In genomic region chr9:88813810-88814209, GRCh38 we compare ENCODE assay signal across 27 cellular contexts.
"Had no signal": no experiment of that assay in that cellular context is flagged by ENCODE, and none has a peak within 500 bp of the region (broad histone marks: within the 10 kb centered on the region; RNA-seq: fewer than 3 reads in every experiment).

No MANE protein-coding gene starts in this region.

- ATAC-seq: activated T-cell treated with anti-CD3 and anti-CD28 coated beads, Interleukin-2, amount 50 U/mL, for 72 hours; left colon; naive thymus-derived CD4-positive, alpha-beta T cell had no signal

- H3K27ac Mint-ChIP-seq: activated naive CD4-positive, alpha-beta T cell treated with anti-CD3 and anti-CD28 coated beads, Interleukin-2, amount 10 ng/mL, durations not matched to agents 7 days and 5 days; activated naive CD8-positive, alpha-beta T cell treated with anti-CD3 and anti-CD28 coated beads, Interleukin-2, amount 10 ng/mL, durations not matched to agents 7 days and 5 days; activated T-cell treated with anti-CD3 and anti-CD28 coated beads, Interleukin-2, amount 50 U/mL, for 72 hours; immature natural killer cell; naive thymus-derived CD4-positive, alpha-beta T cell; T-helper 1 cell treated with Interleukin-12 subunit alpha and Interleukin-12 subunit beta and Interleukin-4 antibody, amounts not matched to agents 30 μg/mL and 1 μg/mL, for 36 hours had no signal

- H3K4me1 ChIP-seq: testis, uterus had no signal

- H3K9ac ChIP-seq: neural progenitor cell had no signal

- H3K36me3 ChIP-seq: gastroesophageal sphincter, neural progenitor cell, right atrium auricular region, spleen, uterus had no signal

- H3K4me2 ChIP-seq: neural progenitor cell had no signal

- H3K4me3 ChIP-seq: gastroesophageal sphincter, neural progenitor cell, right atrium auricular region, spleen, testis, uterus had no signal

- H3K4me3 Mint-ChIP-seq: activated naive CD4-positive, alpha-beta T cell treated with anti-CD3 and anti-CD28 coated beads, Interleukin-2, amount 10 ng/mL, durations not matched to agents 7 days and 5 days; activated naive CD8-positive, alpha-beta T cell treated with anti-CD3 and anti-CD28 coated beads, Interleukin-2, amount 10 ng/mL, durations not matched to agents 7 days and 5 days; activated T-cell treated with anti-CD3 and anti-CD28 coated beads, Interleukin-2, amount 50 U/mL, for 72 hours; central memory CD8-positive, alpha-beta T cell; immature natural killer cell; naive thymus-derived CD4-positive, alpha-beta T cell; neural progenitor cell; T-helper 1 cell treated with Interleukin-12 subunit alpha and Interleukin-12 subunit beta and Interleukin-4 antibody, amounts not matched to agents 30 μg/mL and 1 μg/mL, for 36 hours had no signal

- DNase-seq: activated CD4-positive, alpha-beta T cell treated with anti-CD3 and anti-CD28 coated beads for 4 hours; activated CD4-positive, alpha-beta T cell treated with anti-CD3 and anti-CD28 coated beads, Interleukin-2, amount 50 U/mL, for 4 hours; activated effector memory CD4-positive, alpha-beta T cell treated with Interleukin-2 at 50 U/mL for 16 hours; activated naive CD4-positive, alpha-beta T cell treated with anti-CD3 and anti-CD28 coated beads, Interleukin-2, amount 10 ng/mL, durations not matched to agents 7 days and 5 days; activated naive CD8-positive, alpha-beta T cell treated with anti-CD3 and anti-CD28 coated beads, Interleukin-2, amount 10 ng/mL, durations not matched to agents 7 days and 5 days; activated T-cell treated with anti-CD3 and anti-CD28 coated beads for 4 hours; activated T-cell treated with anti-CD3 and anti-CD28 coated beads, Interleukin-2, amount 50 U/mL, for 72 hours; dermis blood vessel endothelial cell; effector CD8-positive, alpha-beta T cell; immature natural killer cell; kidney; left colon; midbrain; naive thymus-derived CD4-positive, alpha-beta T cell; spleen; stimulated activated naive CD4-positive, alpha-beta T cell treated with Interleukin-2 at 50 U/mL for 16 hours; SW 1271; T-helper 9 cell; testis; trophoblast cell had no signal

- H3K36me3 Mint-ChIP-seq: activated naive CD4-positive, alpha-beta T cell treated with anti-CD3 and anti-CD28 coated beads, Interleukin-2, amount 10 ng/mL, durations not matched to agents 7 days and 5 days; activated naive CD8-positive, alpha-beta T cell treated with anti-CD3 and anti-CD28 coated beads, Interleukin-2, amount 10 ng/mL, durations not matched to agents 7 days and 5 days; immature natural killer cell; naive thymus-derived CD4-positive, alpha-beta T cell; neural progenitor cell had no signal

- H3K4me1 Mint-ChIP-seq: activated naive CD4-positive, alpha-beta T cell treated with anti-CD3 and anti-CD28 coated beads, Interleukin-2, amount 10 ng/mL, durations not matched to agents 7 days and 5 days; activated naive CD8-positive, alpha-beta T cell treated with anti-CD3 and anti-CD28 coated beads, Interleukin-2, amount 10 ng/mL, durations not matched to agents 7 days and 5 days; central memory CD8-positive, alpha-beta T cell; immature natural killer cell had no signal

- H2AFZ ChIP-seq: neural progenitor cell had no signal

- H3K27ac ChIP-seq: neural progenitor cell, spleen, testis, uterus, VCaP had no signal

- H3K9me3 ChIP-seq: gastroesophageal sphincter, right atrium auricular region, spleen, testis, uterus had no signal

- H3K27me3 ChIP-seq: gastroesophageal sphincter, neural progenitor cell, right atrium auricular region, testis, uterus had no signal

- H3K9me3 Mint-ChIP-seq: activated naive CD4-positive, alpha-beta T cell treated with anti-CD3 and anti-CD28 coated beads, Interleukin-2, amount 10 ng/mL, durations not matched to agents 7 days and 5 days; activated naive CD8-positive, alpha-beta T cell treated with anti-CD3 and anti-CD28 coated beads, Interleukin-2, amount 10 ng/mL, durations not matched to agents 7 days and 5 days; activated T-cell treated with anti-CD3 and anti-CD28 coated beads, Interleukin-2, amount 50 U/mL, for 72 hours; central memory CD8-positive, alpha-beta T cell; immature natural killer cell; T-helper 1 cell treated with Interleukin-12 subunit alpha and Interleukin-12 subunit beta and Interleukin-4 antibody, amounts not matched to agents 30 μg/mL and 1 μg/mL, for 36 hours had no signal
